9 cellular contexts compared by ENCODE assay signal in genomic region chr11:118152552-118153471, GRCh38. TPM values are rescaled to one million over a fixed set of nuclear protein-coding genes. Genes with fewer than 3 reads are reported as not detected.
DNase-seq lines count a peak whose midpoint lies in the region; ATAC-seq and TF ChIP-seq lines count a peak whose summit lies in the region.
"Had no signal": no experiment of that assay in that cellular context is flagged by ENCODE, and none has a peak within 500 bp of the region (broad histone marks: within the 10 kb centered on the region; RNA-seq: fewer than 3 reads in every experiment).

Gene SCN4B (minus strand): TSS chr11:118152823. CDS start chr11:118152673, 150 bp downstream.

- no peak for TF ChIP-seq EP300 in ovary (IDR thresholded peaks at IDR 0.05)

- H3K27me3 ChIP-seq in ascending aorta (no peaks in the 10 kb centered on the region), ovary (no peaks in the 10 kb centered on the region)

- intact Hi-C loops in ascending aorta (cut with DNase I) (no loop called here), left cardiac atrium (cut with DNase I) (no loop called here), ovary (cut with DNase I) (no loop called here)

- ATAC-seq in left cardiac atrium (peak; percentile 86 to 92), GM18505 (IDR thresholded peaks at IDR 0.05; ENCODE audit: unreplicated experiment) (no peak)

- no peak for TF ChIP-seq CTCF in ascending aorta (IDR thresholded peaks at IDR 0.05)
- no peak for TF ChIP-seq CTCF in ovary (IDR thresholded peaks at IDR 0.05)

- H3K27ac ChIP-seq in ascending aorta (no peak within 1 kb of the TSS), ovary (no peak within 1 kb of the TSS)

- no peaks in the 10 kb centered on the region for H3K36me3 ChIP-seq in ascending aorta
- no peaks in the 10 kb centered on the region for H3K36me3 ChIP-seq in ovary

- H3K9me3 ChIP-seq in ascending aorta, result no peaks in the 10 kb centered on the region
- no peaks in the 10 kb centered on the region for H3K9me3 ChIP-seq in ovary

- H3K4me1 ChIP-seq in ascending aorta, result peaks cover 3 to 8% of the 10 kb centered on the region in 2 donors
- H3K4me1 ChIP-seq in ovary (ENCODE audit: insufficient read depth), result peaks cover 2% of the 10 kb centered on the region

- DNase-seq in DMS79 treated with DMSO at 0.1 percent for 48 hours (lab: John Stamatoyannopoulos, UW), result peak; percentile 82
- no peak for DNase-seq in DMS79 (lab: John Stamatoyannopoulos, UW)
- DNase-seq in NCI-H2171 treated with DMSO at 0.1 percent for 48 hours (lab: John Stamatoyannopoulos, UW), result peak; percentile 68
- DNase-seq in ascending aorta (ENCODE audit: low spot score in 2 of 2), result no peak
- DNase-seq in left cardiac atrium, result peak; percentile 74
- DNase-seq in ovary, result peak; percentile 50 to 78 (median 63)
- DNase-seq in stimulated activated CD4-positive, alpha-beta T cell treated with anti-CD3 and anti-CD28 coated beads, Interleukin-4, amount 100 ng/mL, for 1 hour, result no peak
- DNase-seq: activated B cell treated with CpG ODN at 0.5 μM for 24 hours had no signal

- TF ChIP-seq POLR2A in ovary (IDR thresholded peaks at IDR 0.05), result no peak
- no peak for TF ChIP-seq POLR2A in GM18505 (IDR thresholded peaks at IDR 0.05; ENCODE audit: borderline replicate concordance, extremely low read depth, insufficient read depth, insufficient read length)

- H3K4me3 ChIP-seq in ascending aorta, result peak within 1 kb of the TSS; percentile 52 to 64
- H3K4me3 ChIP-seq in ovary, result peak within 1 kb of the TSS; percentile 45

- 1% methylated on average over 62 to 87 of the region's 88 CpGs for WGBS in ovary, 3 donors

RNA-seq across cellular contexts. Expression of gene SCN4B, which starts in this region (rescaled TPM):
- total RNA-seq in ascending aorta (1.1 TPM), left cardiac atrium (10 to 100 TPM in 1 of 2 donors, 1 to 10 TPM in 1; 5.9 to 11.3 TPM), ovary (1 to 10 TPM in 1 of 7 donors, under 1 TPM in 6; 0.10 to 2.9 (median 0.52) TPM)
- 10 to 100 TPM in 1 of 2 donors, under 1 TPM in 1; 0.50 to 13.3 TPM for polyA plus RNA-seq in ovary
- total RNA-seq: activated B cell treated with CpG ODN at 0.5 μM for 24 hours had no signal

Comparison
In these comparisons a context has a peak if more than half of its experiments do, and no peak if none do; other contexts are left out.
1. DNase-seq: peak in DMS79 treated with DMSO at 0.1 percent for 48 hours (single experiment), NCI-H2171 treated with DMSO at 0.1 percent for 48 hours (single experiment), left cardiac atrium (single experiment) and ovary (5 of 5); none in DMS79 (single experiment), ascending aorta (0 of 2) and stimulated activated CD4-positive, alpha-beta T cell treated with anti-CD3 and anti-CD28 coated beads, Interleukin-4, amount 100 ng/mL, for 1 hour (single experiment).